Comparison of ENCODE assay signal across 9 cellular contexts in genomic region chr10:69406302-69406811, GRCh38. TPM values are rescaled to one million over a fixed set of nuclear protein-coding genes. Genes with fewer than 3 reads are reported as not detected.
DNase-seq lines count a peak whose midpoint lies in the region; TF ChIP-seq lines count a peak whose summit lies in the region.
"Had no signal": no experiment of that assay in that cellular context is flagged by ENCODE, and none has a peak within 500 bp of the region (broad histone marks: within the 10 kb centered on the region; RNA-seq: fewer than 3 reads in every experiment).

No MANE protein-coding gene starts in this region.

- TF ChIP-seq POLR2A in adrenal gland (IDR thresholded peaks at IDR 0.05) = no peak

- H3K4me1 ChIP-seq in HUES64 (ENCODE audit: insufficient read depth, low read length) (no peaks in the 10 kb centered on the region), adrenal gland (replicated peaks in 1 of 2) (peaks cover 8 to 16% of the 10 kb centered on the region in 2 donors), iPS-15b (ENCODE audit: control insufficient read depth, insufficient read depth, low read length) (peaks cover 9% of the 10 kb centered on the region), smooth muscle cell (ENCODE audit: low read depth) (no peaks in the 10 kb centered on the region)

- H3K27me3 Mint-ChIP-seq in Calu3 (ENCODE audit: unreplicated experiment) = no peaks in the 10 kb centered on the region

- in situ Hi-C loops in ACHN (cut with HindIII; ENCODE audit: low pct_ligation_motif_present, low pct_unique_long_range_greater_than_20kb, low sequenced_read_pairs) = no loop called here

- H3K27ac ChIP-seq in HUES64 (ENCODE audit: low read depth, low read length) = peak overlapping the region; percentile 37; the same call in 1 of the 2 replicates
- peak overlapping the region in 3 of 5 donors; percentile 30 to 61 (median 43) for H3K27ac ChIP-seq in adrenal gland
- H3K27ac ChIP-seq in smooth muscle cell (ENCODE audit: low read depth) = peak overlapping the region; percentile 48

- intact Hi-C loops in adrenal gland (cut with DNase I) = no loop called here
- intact Hi-C loops in Calu3 (cut with micrococcal nuclease; ENCODE audit: unreplicated experiment) = loop anchor here (5.0 kb wide), 1 partner anchor 111 kb away; no protein-coding TSS in a partner anchor

- H3K4me2 ChIP-seq in smooth muscle cell = no peak overlapping the region

- no peak overlapping the region for H3K9ac ChIP-seq in HUES64 (ENCODE audit: low read depth, low read length)
- peak overlapping the region; percentile 60 for H3K9ac ChIP-seq in iPS-15b (ENCODE audit: low read depth, low read length)
- H3K9ac ChIP-seq in smooth muscle cell (ENCODE audit: low read depth) = no peak overlapping the region

- no peaks in the 10 kb centered on the region for H3K9me3 Mint-ChIP-seq in Calu3 (ENCODE audit: low read depth, unreplicated experiment)

- H3K4me3 ChIP-seq in HUES64 (ENCODE audit: low read length) (no peak overlapping the region), adrenal gland (no peak overlapping the region), iPS-15b (ENCODE audit: low read depth, low read length) (no peak overlapping the region), smooth muscle cell (no peak overlapping the region)

- no peak overlapping the region for H3K27ac Mint-ChIP-seq in Calu3 (ENCODE audit: unreplicated experiment)

- DNase-seq in adrenal gland = peak in 5 of 7 donors; percentile 22 to 70 (median 46)
- DNase-seq in smooth muscle cell (lab: John Stamatoyannopoulos, UW; ENCODE audit: unreplicated experiment) = no peak
- no peak for DNase-seq in Calu3
- no peak for DNase-seq in activated T-cell treated with anti-CD3 and anti-CD28 coated beads for 4 hours
- DNase-seq in NCI-H146 treated with DMSO at 0.1 percent for 48 hours (lab: John Stamatoyannopoulos, UW; ENCODE audit: unreplicated experiment) = no peak
- no peak for DNase-seq in ACHN
- DNase-seq: NK-92 treated with Interleukin-12 subunit alpha and Interleukin-12 subunit beta, amount 100 ng/mL, for 24 hours had no signal

- H3K4me3 Mint-ChIP-seq in Calu3 (ENCODE audit: low read depth, unreplicated experiment) = no peak overlapping the region

- no peaks in the 10 kb centered on the region for H3K9me3 ChIP-seq in HUES64 (ENCODE audit: insufficient read depth, low read depth, low read length)
- no peaks in the 10 kb centered on the region for H3K9me3 ChIP-seq in adrenal gland (replicated peaks in 1 of 3)
- H3K9me3 ChIP-seq in iPS-15b (ENCODE audit: control insufficient read depth, insufficient read depth, low read length) = no peaks in the 10 kb centered on the region
- H3K9me3 ChIP-seq in smooth muscle cell (replicated peaks; ENCODE audit: low read depth) = no peaks in the 10 kb centered on the region

- no TSS peak for BruUV-seq in Calu3 (replicated peaks; lab: Mats Ljungman, UMichigan)

- WGBS in HUES64 = 34% methylated on average over 5 of the region's 5 CpGs
- 35 to 59% (median 44%) methylated on average over 3 to 5 of the region's 5 CpGs for WGBS in adrenal gland, 4 donors
- WGBS in smooth muscle cell (ENCODE audit: low lambda C conversion rate) = 28% methylated on average over 5 of the region's 5 CpGs

- H3K36me3 ChIP-seq in HUES64 (ENCODE audit: insufficient read depth, low read length) = peaks cover 15% of the 10 kb centered on the region
- peaks cover 0 to 6% of the 10 kb centered on the region in 2 donors for H3K36me3 ChIP-seq in adrenal gland (replicated peaks in 1 of 2)
- peaks cover 5% of the 10 kb centered on the region for H3K36me3 ChIP-seq in iPS-15b (ENCODE audit: control insufficient read depth, insufficient read depth, low read length)
- H3K36me3 ChIP-seq in smooth muscle cell (ENCODE audit: low read depth) = no peaks in the 10 kb centered on the region

- H3K27me3 ChIP-seq in HUES64 (ENCODE audit: insufficient read depth, low read length) = 0 out of 2 replicates have a peak, but pooled peaks cover 5% of the 10 kb centered on the region
- no peaks in the 10 kb centered on the region for H3K27me3 ChIP-seq in adrenal gland
- H3K27me3 ChIP-seq in iPS-15b (ENCODE audit: control insufficient read depth, insufficient read depth, low read length) = peaks cover 7% of the 10 kb centered on the region
- H3K27me3 ChIP-seq in smooth muscle cell (ENCODE audit: low read depth) = no peaks in the 10 kb centered on the region

- no peak for TF ChIP-seq CTCF in adrenal gland (IDR thresholded peaks at IDR 0.05)
- no peak for TF ChIP-seq CTCF in smooth muscle cell (IDR thresholded peaks at IDR 0.05; ENCODE audit: borderline replicate concordance, insufficient read depth, poor library complexity, severe bottlenecking)
- TF ChIP-seq CTCF in Calu3 (IDR thresholded peaks at IDR 0.05; ENCODE audit: unreplicated experiment) = no peak

- H3F3A ChIP-seq in smooth muscle cell (ENCODE audit: low read depth) = peaks cover 41% of the 10 kb centered on the region

- H3K4me1 Mint-ChIP-seq in Calu3 (ENCODE audit: low read depth, unreplicated experiment) = peaks cover 21% of the 10 kb centered on the region

- CTCF ChIA-PET in Calu3 (lab: Charles Lee) = interaction anchor here (0.7 to 3.2 kb wide), 7 partner anchors 14 to 264 kb away, joined by 3 to 44 read pairs (median 17); no protein-coding TSS in a partner anchor

- H4K20me1 ChIP-seq in smooth muscle cell (ENCODE audit: low read depth) = no peaks in the 10 kb centered on the region

- peaks cover 41% of the 10 kb centered on the region for H3K36me3 Mint-ChIP-seq in Calu3 (ENCODE audit: insufficient read depth, unreplicated experiment)

- H2AFZ ChIP-seq in smooth muscle cell (ENCODE audit: low read depth) = no peak overlapping the region

- H3K79me2 ChIP-seq in smooth muscle cell (ENCODE audit: low read depth) = no peaks in the 10 kb centered on the region

RNA-seq across cellular contexts. Expression of gene TACR2, which starts 10.4 kb away (rescaled TPM):
- not detected for polyA plus RNA-seq in HUES64 (2013, experiment 1 of 2)
- not detected for polyA plus RNA-seq in HUES64 (2013, experiment 2 of 2)
- total RNA-seq in adrenal gland = under 1 TPM in 6 of 8 donors, not detected in 2; 0.11 to 0.55 (median 0.35) TPM
- polyA plus RNA-seq in adrenal gland = under 1 TPM in 2 of 3 donors, not detected in 1; 0.33 to 0.37 TPM
- total RNA-seq in smooth muscle cell = not detected in 2 replicates
- polyA plus RNA-seq in smooth muscle cell = 0.13 and 0.43 TPM in 2 replicates
- 0.26 and 0.34 TPM in 2 replicates for total RNA-seq in Calu3 (2022)

RNA-seq across cellular contexts. Expression of gene TSPAN15, which starts 44.9 kb away (rescaled TPM):
- polyA plus RNA-seq in HUES64 (2013, experiment 1 of 2) = 5.3 TPM
- 6.2 TPM for polyA plus RNA-seq in HUES64 (2013, experiment 2 of 2)
- 10 to 100 TPM in 6 of 8 donors, 1 to 10 TPM in 2; 6.9 to 13.6 (median 10.8) TPM for total RNA-seq in adrenal gland
- polyA plus RNA-seq in adrenal gland = 10 to 100 TPM in 1 of 3 donors, 1 to 10 TPM in 2; 5.6 to 14.8 (median 8.6) TPM
- 113 and 145 TPM in 2 replicates for total RNA-seq in smooth muscle cell
- 144 and 249 TPM in 2 replicates for polyA plus RNA-seq in smooth muscle cell
- 137 and 165 TPM in 2 replicates for total RNA-seq in Calu3 (2022)

Comparison
In these comparisons a context has a peak if more than half of its experiments do, and no peak if none do; other contexts are left out.
1. DNase-seq: peak in adrenal gland (5 of 7); none in smooth muscle cell (single experiment), Calu3 (single experiment), activated T-cell treated with anti-CD3 and anti-CD28 coated beads for 4 hours (single experiment), NCI-H146 treated with DMSO at 0.1 percent for 48 hours (single experiment) and ACHN (single experiment).
2. Peak in every context shown above with its lines, with median percentiles within 50 percentile points of each other: H3K27ac ChIP-seq.